17 cellular contexts compared by ENCODE assay signal in genomic region chr13:97724450-97724849, GRCh38.
DNase-seq lines count a peak whose midpoint lies in the region; ATAC-seq and TF ChIP-seq lines count a peak whose summit lies in the region.
"Had no signal": no experiment of that assay in that cellular context is flagged by ENCODE, and none has a peak within 500 bp of the region (broad histone marks: within the 10 kb centered on the region; RNA-seq: fewer than 3 reads in every experiment).

No MANE protein-coding gene starts in this region.

- POLR2A ChIA-PET in CD8-positive, alpha-beta memory T cell (lab: Charles Lee) = no interaction called here

- no peaks in the 10 kb centered on the region for H3K4me1 ChIP-seq in CD8-positive, alpha-beta memory T cell (ENCODE audit: insufficient read depth, low read length)

- H3K9me3 Mint-ChIP-seq in CD8-positive, alpha-beta memory T cell = peaks cover 0 to 2% (median 0%) of the 10 kb centered on the region in 5 donors

- no peaks in the 10 kb centered on the region for H3K9me3 ChIP-seq in CD8-positive, alpha-beta memory T cell (ENCODE audit: low read length)

- peaks cover 0 to 1% of the 10 kb centered on the region in 2 donors for H3K27me3 Mint-ChIP-seq in CD8-positive, alpha-beta memory T cell

- H3K4me3 Mint-ChIP-seq in CD8-positive, alpha-beta memory T cell = no peak overlapping the region
- H3K4me3 Mint-ChIP-seq: GM23338, IgD-negative memory B cell had no signal

- CTCF ChIA-PET in CD8-positive, alpha-beta memory T cell (lab: Charles Lee) = no interaction called here

- no peak for TF ChIP-seq CTCF in coronary artery (IDR thresholded peaks at IDR 0.05)

- no peaks in the 10 kb centered on the region for H3K36me3 ChIP-seq in CD8-positive, alpha-beta memory T cell (ENCODE audit: insufficient read depth, low read length)

- no peaks in the 10 kb centered on the region for H3K4me1 Mint-ChIP-seq in CD8-positive, alpha-beta memory T cell
- H3K4me1 Mint-ChIP-seq: GM23338, IgD-negative memory B cell had no signal

- H3K36me3 Mint-ChIP-seq in CD8-positive, alpha-beta memory T cell = no peaks in the 10 kb centered on the region
- H3K36me3 Mint-ChIP-seq: IgD-negative memory B cell had no signal

- no peaks in the 10 kb centered on the region for H3K27me3 ChIP-seq in CD8-positive, alpha-beta memory T cell (ENCODE audit: insufficient read depth, low read length, poor library complexity, severe bottlenecking)

- ATAC-seq in GM21381 (IDR thresholded peaks at IDR 0.05; ENCODE audit: unreplicated experiment) = no peak
- ATAC-seq: GM23338 had no signal

- H3K27ac Mint-ChIP-seq in CD8-positive, alpha-beta memory T cell = no peak overlapping the region
- H3K27ac Mint-ChIP-seq: GM23338, IgD-negative memory B cell had no signal

- DNase-seq in NCI-H2227 treated with DMSO at 0.1 percent for 48 hours (lab: John Stamatoyannopoulos, UW) = peak; percentile 2
- DNase-seq in NCI-H2227 (lab: John Stamatoyannopoulos, UW; ENCODE audit: unreplicated experiment) = no peak
- no peak for DNase-seq in coronary artery (ENCODE audit: low spot score)
- peak; percentile 47 for DNase-seq in putamen (ENCODE audit: low spot score)
- DNase-seq in CD8-positive, alpha-beta memory T cell = no peak
- DNase-seq in SKM-1 (lab: John Stamatoyannopoulos, UW; ENCODE audit: unreplicated experiment) = no peak
- no peak for DNase-seq in NCI-H748 treated with DMSO at 0.1 percent for 48 hours (lab: John Stamatoyannopoulos, UW)
- DNase-seq: Calu3, MV-4-11, NCI-H1417 treated with DMSO at 0.1 percent for 48 hours, NCI-H2029 treated with DMSO at 0.1 percent for 48 hours, NCI-H226, NCI-H526, RPMI8226 had no signal

- H3K4me3 ChIP-seq in coronary artery = no peak overlapping the region
- no peak overlapping the region for H3K4me3 ChIP-seq in CD8-positive, alpha-beta memory T cell (ENCODE audit: low read length)
- H3K4me3 ChIP-seq: GM23338 had no signal

- peak overlapping the region; percentile 51 to 94 for H3K27ac ChIP-seq in coronary artery
- H3K27ac ChIP-seq in CD8-positive, alpha-beta memory T cell (ENCODE audit: low read depth, low read length) = no peak overlapping the region

Comparison
In these comparisons a context has a peak if more than half of its experiments do, and no peak if none do; other contexts are left out.
1. DNase-seq: peak in NCI-H2227 treated with DMSO at 0.1 percent for 48 hours (single experiment) and putamen (single experiment); none in NCI-H2227 (single experiment), coronary artery (single experiment), CD8-positive, alpha-beta memory T cell (0 of 5), SKM-1 (single experiment) and NCI-H748 treated with DMSO at 0.1 percent for 48 hours (single experiment).